ENCODE assay signal across 8 cellular contexts in genomic region chr4:38675167-38676121, GRCh38. TPM values are rescaled to one million over a fixed set of nuclear protein-coding genes. Genes with fewer than 3 reads are reported as not detected.
A peak's percentile ranks its signal among the peaks of the same experiment; 100 is the strongest.
DNase-seq lines count a peak whose midpoint lies in the region; ATAC-seq, FAIRE-seq and TF ChIP-seq lines count a peak whose summit lies in the region.

No MANE protein-coding gene starts in this region.

- H3K4me1 ChIP-seq in OCI-LY3 (ENCODE audit: low read length) (peaks cover 19% of the 10 kb centered on the region), muscle layer of colon (ENCODE audit: insufficient read depth, low read length) (peaks cover 89% of the 10 kb centered on the region)

- H4K20me1 ChIP-seq in OCI-LY3 (ENCODE audit: insufficient read depth, low read length): no peaks in the 10 kb centered on the region

- peaks cover 0 to 2% (median 0%) of the 10 kb centered on the region in 3 donors for H3K9me3 Mint-ChIP-seq in IgD-negative memory B cell

- peaks cover 3% of the 10 kb centered on the region for H3K36me3 Mint-ChIP-seq in IgD-negative memory B cell

- H3K27me3 ChIP-seq in OCI-LY3 (ENCODE audit: low read depth, low read length) (peaks cover 56% of the 10 kb centered on the region), muscle layer of colon (ENCODE audit: control insufficient read depth in 1 of 2, insufficient read depth in 2 of 2, low read length in 2 of 2) (no peaks in the 10 kb centered on the region)

- peak overlapping the region; percentile 18 for H3K4me2 ChIP-seq in OCI-LY3 (ENCODE audit: low read length)

- peak; percentile 63 for ATAC-seq in GM18873 (IDR thresholded peaks at IDR 0.05; ENCODE audit: low FRiP score, unreplicated experiment)

- no peak overlapping the region for H2AFZ ChIP-seq in OCI-LY3 (ENCODE audit: low read depth, low read length)

- TF ChIP-seq CTCF in OCI-LY3 (IDR thresholded peaks at IDR 0.05; ENCODE audit: low read depth, low read length): peak; percentile 95

- peak overlapping the region; percentile 29 to 78 (median 32) for H3K27ac Mint-ChIP-seq in IgD-negative memory B cell

- H3K27me3 Mint-ChIP-seq in IgD-negative memory B cell: no peaks in the 10 kb centered on the region

- FAIRE-seq in A204.1 (lab: Jason Lieb, UNC): peak; percentile 65

- peaks cover 52 to 69% (median 52%) of the 10 kb centered on the region in 3 donors for H3K4me1 Mint-ChIP-seq in IgD-negative memory B cell

- no peak overlapping the region for H3K4me3 ChIP-seq in OCI-LY3 (ENCODE audit: low read length)
- peak overlapping the region in 1 of 2 donors; percentile 8 for H3K4me3 ChIP-seq in muscle layer of colon (ENCODE audit: low read depth in 1 of 2, low read length in 2 of 2)

- no peak overlapping the region for H3K27ac ChIP-seq in OCI-LY3 (ENCODE audit: low read length)
- peak overlapping the region; percentile 97 for H3K27ac ChIP-seq in epithelial cell of prostate
- H3K27ac ChIP-seq in muscle layer of colon (ENCODE audit: low read depth, low read length): peak overlapping the region; percentile 50

- H3K9me3 ChIP-seq in OCI-LY3 (ENCODE audit: insufficient read depth, low read length) (no peaks in the 10 kb centered on the region), muscle layer of colon (ENCODE audit: low read length) (no peaks in the 10 kb centered on the region)

- DNase-seq in activated T-cell treated with anti-CD3 and anti-CD28 coated beads for 1 hour (ENCODE audit: low read depth) (peak; percentile 75), epithelial cell of prostate (ENCODE audit: low read depth, low spot score) (no peak)
- peak; percentile 54 to 78 for DNase-seq in stimulated activated CD8-positive, alpha-beta memory T cell treated with anti-CD3 and anti-CD28 coated beads, Interleukin-4, amount 100 ng/mL, for 4 hours (ENCODE audit: low read depth in 2 of 2, low spot score in 1 of 2)

- peak overlapping the region; percentile 16 to 79 (median 27) for H3K4me3 Mint-ChIP-seq in IgD-negative memory B cell

- H3K79me2 ChIP-seq in OCI-LY3 (ENCODE audit: low read length): no peaks in the 10 kb centered on the region

- H3K36me3 ChIP-seq in OCI-LY3 (replicated peaks; ENCODE audit: low read depth, low read length): no peaks in the 10 kb centered on the region
- no peaks in the 10 kb centered on the region for H3K36me3 ChIP-seq in muscle layer of colon (ENCODE audit: insufficient read depth, low read length)

- H3K9ac ChIP-seq in OCI-LY3 (ENCODE audit: low read length) (no peak overlapping the region), muscle layer of colon (ENCODE audit: low read length) (peak overlapping the region; percentile 20)

RNA-seq across cellular contexts. Expression of gene KLF3, which starts 11.4 kb away (rescaled TPM):
- polyA plus RNA-seq in IgD-negative memory B cell: 25.1 TPM
